1 cellular context compared by ENCODE assay signal in the genomic region with DNA sequence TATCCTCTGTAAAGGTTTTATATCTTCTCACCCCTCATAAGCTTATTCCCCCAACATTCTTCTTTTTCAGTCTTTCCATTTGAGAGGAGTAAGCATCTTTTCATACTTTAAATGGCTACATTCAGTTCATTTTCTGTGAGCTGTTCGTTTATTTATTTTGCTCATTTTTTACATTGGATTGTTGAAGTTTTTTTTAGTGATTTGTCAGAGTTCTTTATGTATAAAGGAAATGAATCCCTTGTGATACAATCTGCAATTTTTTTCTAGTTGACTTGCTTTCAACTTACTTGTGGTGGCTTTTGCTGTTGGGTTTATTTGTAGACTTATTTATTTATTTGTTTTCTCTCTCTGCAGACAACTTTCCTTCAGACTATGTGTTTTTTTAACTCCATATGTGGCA.
TF ChIP-seq lines count a peak whose summit lies in the region.

No MANE protein-coding gene starts in this region.

TF ChIP-seq in SK-N-SH, 30 proteins besides CTCF, POLR2A, EP300 and RAD21 (continued from another document):
- TF ChIP-seq, protein P1, sequence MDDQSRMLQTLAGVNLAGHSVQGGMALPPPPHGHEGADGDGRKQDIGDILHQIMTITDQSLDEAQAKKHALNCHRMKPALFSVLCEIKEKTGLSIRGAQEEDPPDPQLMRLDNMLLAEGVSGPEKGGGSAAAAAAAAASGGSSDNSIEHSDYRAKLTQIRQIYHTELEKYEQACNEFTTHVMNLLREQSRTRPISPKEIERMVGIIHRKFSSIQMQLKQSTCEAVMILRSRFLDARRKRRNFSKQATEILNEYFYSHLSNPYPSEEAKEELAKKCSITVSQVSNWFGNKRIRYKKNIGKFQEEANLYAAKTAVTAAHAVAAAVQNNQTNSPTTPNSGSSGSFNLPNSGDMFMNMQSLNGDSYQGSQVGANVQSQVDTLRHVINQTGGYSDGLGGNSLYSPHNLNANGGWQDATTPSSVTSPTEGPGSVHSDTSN (IDR thresholded peaks at IDR 0.05) = no peak
- TF ChIP-seq JUND (IDR thresholded peaks at IDR 0.05) = no peak
- TF ChIP-seq, protein P2, sequence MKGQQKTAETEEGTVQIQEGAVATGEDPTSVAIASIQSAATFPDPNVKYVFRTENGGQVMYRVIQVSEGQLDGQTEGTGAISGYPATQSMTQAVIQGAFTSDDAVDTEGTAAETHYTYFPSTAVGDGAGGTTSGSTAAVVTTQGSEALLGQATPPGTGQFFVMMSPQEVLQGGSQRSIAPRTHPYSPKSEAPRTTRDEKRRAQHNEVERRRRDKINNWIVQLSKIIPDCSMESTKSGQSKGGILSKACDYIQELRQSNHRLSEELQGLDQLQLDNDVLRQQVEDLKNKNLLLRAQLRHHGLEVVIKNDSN (IDR thresholded peaks at IDR 0.05; ENCODE audit: borderline replicate concordance, low read depth) = no peak
- no peak for TF ChIP-seq FOSL2 (IDR thresholded peaks at IDR 0.05; ENCODE audit: borderline replicate concordance, low read depth)
- TF ChIP-seq, protein P3, sequence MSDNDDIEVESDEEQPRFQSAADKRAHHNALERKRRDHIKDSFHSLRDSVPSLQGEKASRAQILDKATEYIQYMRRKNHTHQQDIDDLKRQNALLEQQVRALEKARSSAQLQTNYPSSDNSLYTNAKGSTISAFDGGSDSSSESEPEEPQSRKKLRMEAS (IDR thresholded peaks at IDR 0.05; ENCODE audit: low read depth) = no peak
- TF ChIP-seq, protein P4, sequence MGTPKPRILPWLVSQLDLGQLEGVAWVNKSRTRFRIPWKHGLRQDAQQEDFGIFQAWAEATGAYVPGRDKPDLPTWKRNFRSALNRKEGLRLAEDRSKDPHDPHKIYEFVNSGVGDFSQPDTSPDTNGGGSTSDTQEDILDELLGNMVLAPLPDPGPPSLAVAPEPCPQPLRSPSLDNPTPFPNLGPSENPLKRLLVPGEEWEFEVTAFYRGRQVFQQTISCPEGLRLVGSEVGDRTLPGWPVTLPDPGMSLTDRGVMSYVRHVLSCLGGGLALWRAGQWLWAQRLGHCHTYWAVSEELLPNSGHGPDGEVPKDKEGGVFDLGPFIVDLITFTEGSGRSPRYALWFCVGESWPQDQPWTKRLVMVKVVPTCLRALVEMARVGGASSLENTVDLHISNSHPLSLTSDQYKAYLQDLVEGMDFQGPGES (IDR thresholded peaks at IDR 0.05; ENCODE audit: low read depth, low read length) = no peak
- TF ChIP-seq, protein P5, sequence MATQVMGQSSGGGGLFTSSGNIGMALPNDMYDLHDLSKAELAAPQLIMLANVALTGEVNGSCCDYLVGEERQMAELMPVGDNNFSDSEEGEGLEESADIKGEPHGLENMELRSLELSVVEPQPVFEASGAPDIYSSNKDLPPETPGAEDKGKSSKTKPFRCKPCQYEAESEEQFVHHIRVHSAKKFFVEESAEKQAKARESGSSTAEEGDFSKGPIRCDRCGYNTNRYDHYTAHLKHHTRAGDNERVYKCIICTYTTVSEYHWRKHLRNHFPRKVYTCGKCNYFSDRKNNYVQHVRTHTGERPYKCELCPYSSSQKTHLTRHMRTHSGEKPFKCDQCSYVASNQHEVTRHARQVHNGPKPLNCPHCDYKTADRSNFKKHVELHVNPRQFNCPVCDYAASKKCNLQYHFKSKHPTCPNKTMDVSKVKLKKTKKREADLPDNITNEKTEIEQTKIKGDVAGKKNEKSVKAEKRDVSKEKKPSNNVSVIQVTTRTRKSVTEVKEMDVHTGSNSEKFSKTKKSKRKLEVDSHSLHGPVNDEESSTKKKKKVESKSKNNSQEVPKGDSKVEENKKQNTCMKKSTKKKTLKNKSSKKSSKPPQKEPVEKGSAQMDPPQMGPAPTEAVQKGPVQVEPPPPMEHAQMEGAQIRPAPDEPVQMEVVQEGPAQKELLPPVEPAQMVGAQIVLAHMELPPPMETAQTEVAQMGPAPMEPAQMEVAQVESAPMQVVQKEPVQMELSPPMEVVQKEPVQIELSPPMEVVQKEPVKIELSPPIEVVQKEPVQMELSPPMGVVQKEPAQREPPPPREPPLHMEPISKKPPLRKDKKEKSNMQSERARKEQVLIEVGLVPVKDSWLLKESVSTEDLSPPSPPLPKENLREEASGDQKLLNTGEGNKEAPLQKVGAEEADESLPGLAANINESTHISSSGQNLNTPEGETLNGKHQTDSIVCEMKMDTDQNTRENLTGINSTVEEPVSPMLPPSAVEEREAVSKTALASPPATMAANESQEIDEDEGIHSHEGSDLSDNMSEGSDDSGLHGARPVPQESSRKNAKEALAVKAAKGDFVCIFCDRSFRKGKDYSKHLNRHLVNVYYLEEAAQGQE (IDR thresholded peaks at IDR 0.05; ENCODE audit: low read depth, low read length) = no peak
- TF ChIP-seq NRF1 (IDR thresholded peaks at IDR 0.05; ENCODE audit: low read depth, low read length) = no peak
- TF ChIP-seq TCF12 (IDR thresholded peaks at IDR 0.05) = no peak
